In the genomic region with DNA sequence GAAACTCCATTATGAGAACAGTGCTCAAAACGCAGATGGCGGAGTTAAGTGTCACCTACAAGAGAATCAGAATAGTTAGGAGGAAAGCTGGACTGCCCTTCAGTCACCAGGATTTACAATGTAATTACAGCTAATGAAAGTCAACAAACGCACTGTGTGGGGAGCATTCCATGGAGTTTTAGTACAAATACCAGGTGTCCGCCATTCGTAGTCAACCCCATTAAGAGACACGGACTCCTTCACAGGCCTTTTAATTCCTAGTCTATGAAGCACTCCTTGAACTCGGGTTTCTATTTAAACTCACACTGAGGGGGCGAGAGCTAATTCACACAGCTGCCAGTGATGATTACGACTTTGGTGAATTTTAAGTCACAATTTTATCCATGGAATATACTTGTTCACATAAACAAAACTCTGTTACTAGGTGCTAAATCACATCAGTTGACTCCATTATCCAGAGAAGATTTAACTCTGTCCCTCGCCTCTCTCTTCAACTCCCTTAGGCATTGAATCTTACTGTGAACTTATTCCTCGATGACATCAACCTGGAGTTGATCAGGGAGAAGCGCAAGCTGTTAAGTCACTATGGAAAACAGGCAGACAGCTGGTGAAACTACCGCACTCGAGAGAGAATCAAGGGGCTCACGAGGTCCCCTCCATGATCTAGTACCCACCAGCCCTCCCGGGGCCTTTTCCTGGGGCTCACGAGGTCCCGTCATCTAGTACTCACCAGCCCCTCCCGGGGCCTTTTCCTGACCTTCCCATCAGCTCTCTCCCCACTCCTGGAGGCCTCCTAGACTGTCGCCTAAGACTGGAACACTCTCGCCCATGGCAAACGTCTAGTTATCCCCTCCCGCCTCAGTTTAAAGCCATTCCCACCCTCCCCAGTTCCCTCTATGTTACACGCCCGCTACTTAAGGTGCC, we compare ENCODE assay signal across 1 cellular context.
TF ChIP-seq lines count a peak whose summit lies in the region.

No MANE protein-coding gene starts in this region.

TF ChIP-seq in GM12878, 131 proteins besides CTCF, POLR2A, EP300 and RAD21 (continued from another document):
- TF ChIP-seq, protein P1, sequence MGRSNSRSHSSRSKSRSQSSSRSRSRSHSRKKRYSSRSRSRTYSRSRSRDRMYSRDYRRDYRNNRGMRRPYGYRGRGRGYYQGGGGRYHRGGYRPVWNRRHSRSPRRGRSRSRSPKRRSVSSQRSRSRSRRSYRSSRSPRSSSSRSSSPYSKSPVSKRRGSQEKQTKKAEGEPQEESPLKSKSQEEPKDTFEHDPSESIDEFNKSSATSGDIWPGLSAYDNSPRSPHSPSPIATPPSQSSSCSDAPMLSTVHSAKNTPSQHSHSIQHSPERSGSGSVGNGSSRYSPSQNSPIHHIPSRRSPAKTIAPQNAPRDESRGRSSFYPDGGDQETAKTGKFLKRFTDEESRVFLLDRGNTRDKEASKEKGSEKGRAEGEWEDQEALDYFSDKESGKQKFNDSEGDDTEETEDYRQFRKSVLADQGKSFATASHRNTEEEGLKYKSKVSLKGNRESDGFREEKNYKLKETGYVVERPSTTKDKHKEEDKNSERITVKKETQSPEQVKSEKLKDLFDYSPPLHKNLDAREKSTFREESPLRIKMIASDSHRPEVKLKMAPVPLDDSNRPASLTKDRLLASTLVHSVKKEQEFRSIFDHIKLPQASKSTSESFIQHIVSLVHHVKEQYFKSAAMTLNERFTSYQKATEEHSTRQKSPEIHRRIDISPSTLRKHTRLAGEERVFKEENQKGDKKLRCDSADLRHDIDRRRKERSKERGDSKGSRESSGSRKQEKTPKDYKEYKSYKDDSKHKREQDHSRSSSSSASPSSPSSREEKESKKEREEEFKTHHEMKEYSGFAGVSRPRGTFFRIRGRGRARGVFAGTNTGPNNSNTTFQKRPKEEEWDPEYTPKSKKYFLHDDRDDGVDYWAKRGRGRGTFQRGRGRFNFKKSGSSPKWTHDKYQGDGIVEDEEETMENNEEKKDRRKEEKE (IDR thresholded peaks at IDR 0.05), result no peak
- no peak for TF ChIP-seq CHD4 (IDR thresholded peaks at IDR 0.05)
- TF ChIP-seq, protein P2, sequence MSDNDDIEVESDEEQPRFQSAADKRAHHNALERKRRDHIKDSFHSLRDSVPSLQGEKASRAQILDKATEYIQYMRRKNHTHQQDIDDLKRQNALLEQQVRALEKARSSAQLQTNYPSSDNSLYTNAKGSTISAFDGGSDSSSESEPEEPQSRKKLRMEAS (IDR thresholded peaks at IDR 0.05; ENCODE audit: low read depth, low read length), result no peak
- TF ChIP-seq ZNF622 (IDR thresholded peaks at IDR 0.05), result no peak
- no peak for TF ChIP-seq DPF2 (IDR thresholded peaks at IDR 0.05)
- no peak for TF ChIP-seq ZNF207 (IDR thresholded peaks at IDR 0.05; ENCODE audit: borderline replicate concordance)
- no peak for TF ChIP-seq NR2C1 (IDR thresholded peaks at IDR 0.05)
- TF ChIP-seq, protein P3, sequence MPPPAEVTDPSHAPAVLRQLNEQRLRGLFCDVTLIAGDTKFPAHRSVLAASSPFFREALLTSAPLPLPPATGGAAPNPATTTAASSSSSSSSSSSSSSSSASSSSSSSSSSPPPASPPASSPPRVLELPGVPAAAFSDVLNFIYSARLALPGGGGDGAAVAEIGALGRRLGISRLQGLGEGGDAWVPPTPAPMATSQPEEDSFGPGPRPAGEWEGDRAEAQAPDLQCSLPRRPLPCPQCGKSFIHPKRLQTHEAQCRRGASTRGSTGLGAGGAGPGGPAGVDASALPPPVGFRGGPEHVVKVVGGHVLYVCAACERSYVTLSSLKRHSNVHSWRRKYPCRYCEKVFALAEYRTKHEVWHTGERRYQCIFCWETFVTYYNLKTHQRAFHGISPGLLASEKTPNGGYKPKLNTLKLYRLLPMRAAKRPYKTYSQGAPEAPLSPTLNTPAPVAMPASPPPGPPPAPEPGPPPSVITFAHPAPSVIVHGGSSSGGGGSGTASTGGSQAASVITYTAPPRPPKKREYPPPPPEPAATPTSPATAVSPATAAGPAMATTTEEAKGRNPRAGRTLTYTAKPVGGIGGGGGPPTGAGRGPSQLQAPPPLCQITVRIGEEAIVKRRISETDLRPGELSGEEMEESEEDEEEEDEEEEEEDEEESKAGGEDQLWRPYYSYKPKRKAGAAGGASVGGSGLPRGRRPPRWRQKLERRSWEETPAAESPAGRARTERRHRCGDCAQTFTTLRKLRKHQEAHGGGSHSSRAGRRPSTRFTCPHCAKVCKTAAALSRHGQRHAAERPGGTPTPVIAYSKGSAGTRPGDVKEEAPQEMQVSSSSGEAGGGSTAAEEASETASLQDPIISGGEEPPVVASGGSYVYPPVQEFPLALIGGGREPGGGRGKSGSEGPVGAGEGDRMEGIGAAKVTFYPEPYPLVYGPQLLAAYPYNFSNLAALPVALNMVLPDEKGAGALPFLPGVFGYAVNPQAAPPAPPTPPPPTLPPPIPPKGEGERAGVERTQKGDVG (CRISPR knock-in tag; IDR thresholded peaks at IDR 0.05), result no peak
- TF ChIP-seq KLF5 (IDR thresholded peaks at IDR 0.05; ENCODE audit: partially characterized antibody), result no peak
- no peak for TF ChIP-seq CBX5 (IDR thresholded peaks at IDR 0.05; ENCODE audit: low read depth)
- TF ChIP-seq, protein P4, sequence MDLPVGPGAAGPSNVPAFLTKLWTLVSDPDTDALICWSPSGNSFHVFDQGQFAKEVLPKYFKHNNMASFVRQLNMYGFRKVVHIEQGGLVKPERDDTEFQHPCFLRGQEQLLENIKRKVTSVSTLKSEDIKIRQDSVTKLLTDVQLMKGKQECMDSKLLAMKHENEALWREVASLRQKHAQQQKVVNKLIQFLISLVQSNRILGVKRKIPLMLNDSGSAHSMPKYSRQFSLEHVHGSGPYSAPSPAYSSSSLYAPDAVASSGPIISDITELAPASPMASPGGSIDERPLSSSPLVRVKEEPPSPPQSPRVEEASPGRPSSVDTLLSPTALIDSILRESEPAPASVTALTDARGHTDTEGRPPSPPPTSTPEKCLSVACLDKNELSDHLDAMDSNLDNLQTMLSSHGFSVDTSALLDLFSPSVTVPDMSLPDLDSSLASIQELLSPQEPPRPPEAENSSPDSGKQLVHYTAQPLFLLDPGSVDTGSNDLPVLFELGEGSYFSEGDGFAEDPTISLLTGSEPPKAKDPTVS (IDR thresholded peaks at IDR 0.05; ENCODE audit: low read depth, low read length), result no peak
- TF ChIP-seq MYB (IDR thresholded peaks at IDR 0.05; ENCODE audit: borderline replicate concordance, low read depth, low read length), result no peak
- TF ChIP-seq PAX5 (IDR thresholded peaks at IDR 0.05; ENCODE audit: borderline replicate concordance, low read depth, low read length), result no peak
- no peak for TF ChIP-seq FOXM1 (IDR thresholded peaks at IDR 0.05; ENCODE audit: low read depth, low read length)
